20 cellular contexts compared by ENCODE assay signal in the genomic region with DNA sequence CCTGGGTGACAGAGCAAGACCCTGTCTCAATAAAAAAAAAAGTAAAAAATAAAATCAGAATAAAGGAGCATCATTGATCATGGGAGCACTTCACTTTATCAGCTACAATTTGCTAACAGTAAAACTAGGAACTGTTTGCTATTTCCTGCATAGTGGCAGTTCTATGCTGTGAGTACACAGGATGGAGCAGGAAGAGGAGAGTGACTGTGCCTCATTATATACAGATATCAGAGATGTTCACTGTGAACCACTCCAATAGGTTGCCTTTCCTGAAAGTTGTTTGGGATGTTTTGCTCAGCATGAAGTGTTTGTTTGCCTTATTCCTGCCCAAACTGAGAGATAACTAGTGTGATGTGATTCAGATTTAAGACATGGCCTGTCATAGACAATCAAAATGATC.
"Had no signal": no experiment of that assay in that cellular context is flagged by ENCODE, and none has a peak within 500 bp of the region (broad histone marks: within the 10 kb centered on the region; RNA-seq: fewer than 3 reads in every experiment).

No MANE protein-coding gene starts in this region.

- H3K27me3 Mint-ChIP-seq: type B pancreatic cell had no signal

- ATAC-seq: esophagus mucosa; left lung; lower lobe of right lung; right cardiac atrium; stimulated activated naive CD8-positive, alpha-beta T cell treated with anti-CD3 and anti-CD28 coated beads, Interleukin-15, Interleukin-2, amounts not matched to agents 100 U/mL and 50 U/mL, for 24 hours had no signal

- DNase-seq: cortex of kidney; dorsolateral prefrontal cortex; effector CD8-positive, alpha-beta T cell; heart right ventricle; hypothalamus; immature natural killer cell; left lung; lower lobe of right lung; mesenchymal stem cell; midbrain; nephron progenitor cell; ovary; right cardiac atrium; stimulated activated CD4-positive, alpha-beta T cell treated with anti-CD3 and anti-CD28 coated beads, Interleukin-2, amount 100 ng/mL, for 48 hours; stimulated activated naive CD8-positive, alpha-beta T cell treated with anti-CD3 and anti-CD28 coated beads, Interleukin-15, Interleukin-2, amounts not matched to agents 100 U/mL and 50 U/mL, for 24 hours; thyroid gland had no signal

- H3K9me3 Mint-ChIP-seq: immature natural killer cell, nephron progenitor cell, type B pancreatic cell had no signal

- H3K4me3 Mint-ChIP-seq: immature natural killer cell, nephron progenitor cell, type B pancreatic cell had no signal

- H3K27ac Mint-ChIP-seq: nephron progenitor cell, type B pancreatic cell had no signal

- H3K27ac ChIP-seq: dorsolateral prefrontal cortex, left lung, neutrophil, ovary, suprapubic skin, thyroid gland had no signal

- H3K9me3 ChIP-seq: heart right ventricle, left lung, lower lobe of right lung, neutrophil, ovary, suprapubic skin, thyroid gland had no signal

- H3K36me3 ChIP-seq: neutrophil, ovary, suprapubic skin, thyroid gland had no signal
